20 cellular contexts compared by ENCODE assay signal in the genomic region with DNA sequence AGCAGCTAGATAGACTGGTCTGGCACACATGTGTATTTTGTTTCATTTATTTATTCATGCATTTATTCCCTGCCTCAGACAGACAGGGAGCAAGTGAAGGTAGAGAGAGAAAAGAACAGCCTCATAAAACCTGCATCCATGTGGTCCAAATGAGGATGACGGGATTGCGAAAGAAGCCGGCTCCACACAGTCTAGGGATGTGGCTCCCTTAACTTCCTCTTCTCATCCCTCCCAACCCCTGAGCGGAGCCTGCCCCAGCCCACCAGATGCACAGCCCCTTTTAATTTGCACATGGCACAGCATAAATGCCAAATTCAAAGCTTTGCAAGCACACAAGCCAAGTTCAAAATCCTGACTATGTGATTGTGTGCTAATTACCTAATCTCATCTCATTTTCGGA.
DNase-seq lines count a peak whose midpoint lies in the region; ATAC-seq, FAIRE-seq and TF ChIP-seq lines count a peak whose summit lies in the region.
"Had no signal": no experiment of that assay in that cellular context is flagged by ENCODE, and none has a peak within 500 bp of the region (broad histone marks: within the 10 kb centered on the region; RNA-seq: fewer than 3 reads in every experiment).

No MANE protein-coding gene starts in this region.

- no peak for ATAC-seq in GM19351 (IDR thresholded peaks at IDR 0.05; ENCODE audit: unreplicated experiment)
- ATAC-seq: body of pancreas had no signal

- no peak for TF ChIP-seq RAD21 in H1 (IDR thresholded peaks at IDR 0.05 in 1 of 2, conservative IDR thresholded peaks at IDR 0.05 in 1 of 2; ENCODE audit: low read depth in 2 of 2, low read length in 2 of 2)

- H3K79me1 ChIP-seq in H1 (ENCODE audit: low read depth, low read length): no peaks in the 10 kb centered on the region

- H3K14ac ChIP-seq in H1 (ENCODE audit: insufficient read length): no peak overlapping the region

- H3K4me3 Mint-ChIP-seq in osteocyte (ENCODE audit: unreplicated experiment): no peak overlapping the region
- H3K4me3 Mint-ChIP-seq: stimulated activated naive B cell treated with anti-CD40 and anti-IgM and Interleukin-4, amounts not matched to agents 10 μg/mL and 1 μg/mL and 100 μg/mL, for 72 hours had no signal

- H2AK5ac ChIP-seq in H1 (ENCODE audit: low read depth, low read length): no peak overlapping the region

- FAIRE-seq in H1 (lab: Jason Lieb, UNC): no peak
- no peak for FAIRE-seq in urothelium cell line (lab: Jason Lieb, UNC)
- FAIRE-seq: GM12892, pancreas, small intestine had no signal

- H2BK20ac ChIP-seq in H1 (ENCODE audit: low read length): no peak overlapping the region

- H3K4me1 ChIP-seq in BLaER1 (peaks cover 70% of the 10 kb centered on the region), H1 (replicated peaks in 1 of 4; ENCODE audit: control insufficient read depth in 3 of 4, insufficient read depth in 4 of 4, low read length in 3 of 4) (peaks cover 0 to 6% (median 0%) of the 10 kb centered on the region in 4 experiments; a peak in 1 of 7 replicates)
- H3K4me1 ChIP-seq: body of pancreas, pancreas had no signal

- no peak overlapping the region for H4K8ac ChIP-seq in H1 (ENCODE audit: extremely low read depth, insufficient read depth, low read length)

- H3K4me1 Mint-ChIP-seq in osteocyte (ENCODE audit: unreplicated experiment): peaks cover 32% of the 10 kb centered on the region

- no peaks in the 10 kb centered on the region for H3K27me3 Mint-ChIP-seq in osteocyte (ENCODE audit: unreplicated experiment)
- H3K27me3 Mint-ChIP-seq: stimulated activated naive B cell treated with anti-CD40 and anti-IgM and Interleukin-4, amounts not matched to agents 10 μg/mL and 1 μg/mL and 100 μg/mL, for 72 hours had no signal

- no peak overlapping the region for H2AFZ ChIP-seq in H1 (ENCODE audit: low read length)
- H2AFZ ChIP-seq: hepatocyte had no signal

- POLR2A ChIA-PET in H1 (lab: Charles Lee; ENCODE audit: partially characterized antibody): no interaction called here

- no peak overlapping the region for H3K23ac ChIP-seq in H1 (ENCODE audit: insufficient read length)

- H3K27me3 ChIP-seq in BLaER1: no peaks in the 10 kb centered on the region
- no peaks in the 10 kb centered on the region for H3K27me3 ChIP-seq in H1 (replicated peaks in 1 of 4; ENCODE audit: control insufficient read depth in 3 of 4, extremely low read depth in 1 of 4, insufficient read depth in 3 of 4, low read length in 3 of 4)
- H3K27me3 ChIP-seq: body of pancreas, hepatocyte, pancreas, transverse colon had no signal

- CTCF ChIA-PET in H1 (lab: Charles Lee; ENCODE audit: partially characterized antibody): interaction anchor here (1.2 to 1.9 kb wide), 3 partner anchors 9 to 131 kb away, joined by 3 to 5 read pairs (median 3); no protein-coding TSS in a partner anchor

- no peaks in the 10 kb centered on the region for H4K20me1 ChIP-seq in BLaER1
- no peaks in the 10 kb centered on the region for H4K20me1 ChIP-seq in H1 (replicated peaks in 1 of 2; ENCODE audit: control insufficient read depth in 1 of 2, insufficient read depth in 2 of 2, low read length in 2 of 2)

- H2BK5ac ChIP-seq in H1 (ENCODE audit: low read depth, low read length): no peak overlapping the region

- no peak overlapping the region for H4K5ac ChIP-seq in H1 (ENCODE audit: insufficient read length, low read depth, low read length)

- H3K9me3 Mint-ChIP-seq in osteocyte (ENCODE audit: unreplicated experiment): peaks cover 8% of the 10 kb centered on the region

- H3K9me3 ChIP-seq in BLaER1 (peaks cover 38% of the 10 kb centered on the region), H1 (ENCODE audit: insufficient read depth in 2 of 2, low read depth in 1 of 2, low read length in 1 of 2) (no peaks in the 10 kb centered on the region)
- H3K9me3 ChIP-seq: body of pancreas, mucosa of descending colon, pancreas, transverse colon had no signal

- TF ChIP-seq EP300 in H1 (IDR thresholded peaks at IDR 0.05; ENCODE audit: borderline replicate concordance in 1 of 2, low read depth in 2 of 2, low read length in 2 of 2): no peak

- peak; percentile 49 for DNase-seq in A172 (ENCODE audit: low spot score)
- peak; percentile 35 for DNase-seq in MV-4-11 (lab: John Stamatoyannopoulos, UW)
- no peak for DNase-seq in H1 (ENCODE audit: low read depth in 1 of 2, low spot score in 2 of 2)
- DNase-seq in urothelium cell line (ENCODE audit: low spot score): no peak
- DNase-seq in osteocyte (ENCODE audit: extremely low spot score, unreplicated experiment): no peak
- DNase-seq: activated gamma-delta T cell; body of pancreas; mucosa of descending colon; NCI-H187 treated with DMSO at 0.1 percent for 48 hours; pancreas; stimulated activated naive B cell treated with anti-CD40 and anti-IgM and Interleukin-4, amounts not matched to agents 10 μg/mL and 1 μg/mL and 100 μg/mL, for 72 hours; transverse colon had no signal

- H3K56ac ChIP-seq in H1 (replicated peaks; ENCODE audit: insufficient read length, low read depth, low read length): no peak overlapping the region

- no peak overlapping the region for H3K4ac ChIP-seq in H1 (replicated peaks; ENCODE audit: insufficient read length, low read depth, low read length)

- H3K36me3 ChIP-seq in BLaER1 (no peaks in the 10 kb centered on the region), H1 (ENCODE audit: control insufficient read depth in 2 of 4, insufficient read depth in 4 of 4, low read length in 3 of 4) (no peaks in the 10 kb centered on the region)
- H3K36me3 ChIP-seq: pancreas, transverse colon had no signal

- WGBS in H1 (ENCODE audit: extremely low coverage in 1 of 2, insufficient coverage in 1 of 2, insufficient read length in 1 of 2, insufficient replicate concordance in 2 of 2, low coverage in 1 of 2, low lambda C conversion rate in 2 of 2, missing lambda C conversion rate in 1 of 2), 2 experiments: 90% methylated on average over 5 of the region's 5 CpGs; no CpG with 5 or more reads in 1 of the 2 experiments

- no peak for TF ChIP-seq POLR2A in H1 (IDR thresholded peaks at IDR 0.05; ENCODE audit: control extremely low read depth in 1 of 2, low read depth in 2 of 2, low read length in 2 of 2)

- H3K23me2 ChIP-seq in H1 (ENCODE audit: low read depth, low read length): no peaks in the 10 kb centered on the region

- H3K27ac Mint-ChIP-seq in osteocyte (ENCODE audit: unreplicated experiment): no peak overlapping the region
- H3K27ac Mint-ChIP-seq: stimulated activated naive B cell treated with anti-CD40 and anti-IgM and Interleukin-4, amounts not matched to agents 10 μg/mL and 1 μg/mL and 100 μg/mL, for 72 hours had no signal

- TF ChIP-seq CTCF in H1 (IDR thresholded peaks at IDR 0.05; ENCODE audit: control extremely low read depth in 1 of 3, insufficient read depth in 1 of 3, low read depth in 1 of 3, low read length in 3 of 3) (no peak), osteocyte (IDR thresholded peaks at IDR 0.05) (no peak)

- H3K27ac ChIP-seq in BLaER1: no peak overlapping the region
- H3K27ac ChIP-seq in H1 (ENCODE audit: low read depth, low read length): no peak overlapping the region
- H3K27ac ChIP-seq: body of pancreas, C4-2B, hepatocyte, HL-60, KMS-11, pancreas had no signal

- H2BK12ac ChIP-seq in H1 (ENCODE audit: low read depth, low read length): no peak overlapping the region

- no peaks in the 10 kb centered on the region for H3K79me2 ChIP-seq in H1 (ENCODE audit: control insufficient read depth in 1 of 2, insufficient read depth in 2 of 2, low read length in 2 of 2)
- H3K79me2 ChIP-seq: hepatocyte had no signal

- no peak overlapping the region for H2BK120ac ChIP-seq in H1 (replicated peaks; ENCODE audit: low read depth, low read length)

- no peak overlapping the region for H4K91ac ChIP-seq in H1 (replicated peaks; ENCODE audit: insufficient read length, low read length)

- H3K4me2 ChIP-seq in BLaER1: peak overlapping the region; percentile 59
- H3K4me2 ChIP-seq in H1 (ENCODE audit: insufficient read depth in 1 of 2, low read depth in 2 of 2, low read length in 2 of 2): no peak overlapping the region
- H3K4me2 ChIP-seq: hepatocyte, KMS-11 had no signal

- H3K4me3 ChIP-seq in BLaER1 (no peak overlapping the region), H1 (ENCODE audit: extremely low read depth in 1 of 4, insufficient read depth in 2 of 4, low read depth in 3 of 4, low read length in 4 of 4) (no peak overlapping the region)
- H3K4me3 ChIP-seq: body of pancreas, hepatocyte, mucosa of descending colon, pancreas, transverse colon had no signal

- H3K9ac ChIP-seq in BLaER1 (no peak overlapping the region), H1 (replicated peaks in 1 of 4; ENCODE audit: extremely low read depth in 1 of 4, low read depth in 3 of 4, low read length in 3 of 4) (no peak overlapping the region)
- H3K9ac ChIP-seq: KMS-11 had no signal

- H3K36me3 Mint-ChIP-seq in osteocyte (ENCODE audit: unreplicated experiment): peaks cover 2% of the 10 kb centered on the region

- H2BK15ac ChIP-seq in H1 (ENCODE audit: low read length): no peak overlapping the region

- no peak overlapping the region for H3K18ac ChIP-seq in H1 (ENCODE audit: extremely low read depth, low read length)

TF ChIP-seq in H1, 55 proteins besides CTCF, POLR2A, EP300 and RAD21:
- peak; percentile 90 for TF ChIP-seq CEBPB (IDR thresholded peaks at IDR 0.05; ENCODE audit: low read depth, low read length)
- TF ChIP-seq SP1 (IDR thresholded peaks at IDR 0.05; ENCODE audit: low read depth, low read length): no peak

Comparison
In these comparisons a context has a peak if more than half of its experiments do, and no peak if none do; other contexts are left out.
1. DNase-seq: peak in A172 (single experiment) and MV-4-11 (single experiment); none in H1 (0 of 2), urothelium cell line (single experiment) and osteocyte (single experiment).